Comparison of ENCODE assay signal across 33 cellular contexts in the genomic region with DNA sequence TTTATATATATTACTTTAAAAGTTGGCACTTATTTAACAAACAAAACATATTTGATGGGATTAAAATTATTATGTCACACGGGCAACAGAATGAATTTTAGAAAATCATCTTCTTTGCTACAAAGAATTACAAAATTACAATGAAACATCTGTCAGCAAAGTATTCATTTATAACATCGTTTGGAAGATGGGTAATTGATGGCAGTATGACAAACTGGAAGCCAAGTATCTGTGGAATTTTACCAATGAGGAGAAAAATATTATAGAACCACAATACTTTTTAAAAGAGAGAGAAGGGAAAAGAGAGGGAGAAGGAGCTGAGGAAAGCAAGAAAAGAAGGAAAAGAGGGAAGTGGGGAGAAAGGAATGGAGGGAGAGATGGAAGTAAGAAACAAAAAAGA.
"Had no signal": no experiment of that assay in that cellular context is flagged by ENCODE, and none has a peak within 500 bp of the region (broad histone marks: within the 10 kb centered on the region; RNA-seq: fewer than 3 reads in every experiment).

No MANE protein-coding gene starts in this region.

- H3K4me1 ChIP-seq: SJSA1 had no signal

- H3K27ac ChIP-seq: brain microvascular endothelial cell, Peyer's patch, SJSA1 had no signal

- H3K4me2 ChIP-seq: SK-N-SH had no signal

- H3K4me3 ChIP-seq: MG63, Peyer's patch, SJSA1 had no signal

- H3K36me3 ChIP-seq: brain microvascular endothelial cell, MG63, Peyer's patch, SJSA1 had no signal

- H3K9me2 ChIP-seq: SK-N-SH had no signal

- H3K9me3 ChIP-seq: Peyer's patch, SJSA1, SK-N-SH had no signal

- H3K9ac ChIP-seq: SK-N-SH had no signal

- H3K4me1 Mint-ChIP-seq: activated CD4-positive, alpha-beta T cell treated with anti-CD3 and anti-CD28 coated beads for 36 hours; activated CD4-positive, alpha-beta T cell treated with anti-CD3 and anti-CD28 coated beads, Interleukin-2, amount 10 ng/mL, durations not matched to agents 7 days and 5 days; activated naive CD8-positive, alpha-beta T cell treated with anti-CD3 and anti-CD28 coated beads for 36 hours had no signal

- H3K27ac Mint-ChIP-seq: activated CD4-positive, alpha-beta T cell treated with anti-CD3 and anti-CD28 coated beads for 36 hours; activated CD4-positive, alpha-beta T cell treated with anti-CD3 and anti-CD28 coated beads, Interleukin-2, amount 10 ng/mL, durations not matched to agents 7 days and 5 days; activated CD8-positive, alpha-beta T cell treated with anti-CD3 and anti-CD28 coated beads, Interleukin-2, amount 10 ng/mL, durations not matched to agents 7 days and 5 days; activated naive CD8-positive, alpha-beta T cell treated with anti-CD3 and anti-CD28 coated beads for 36 hours; T-helper 1 cell treated with Interleukin-12 subunit alpha and Interleukin-12 subunit beta and Interleukin-4 antibody, amounts not matched to agents 30 μg/mL and 1 μg/mL, for 36 hours; T-helper 2 cell treated with Interferon-gamma antibody and Interleukin-4, amounts not matched to agents 5 μg/mL and 100 μg/mL, for 36 hours; WTC11 had no signal

- H3K9me3 Mint-ChIP-seq: T-helper 1 cell treated with Interleukin-12 subunit alpha and Interleukin-12 subunit beta and Interleukin-4 antibody, amounts not matched to agents 30 μg/mL and 1 μg/mL, for 36 hours had no signal

- DNase-seq: activated CD4-positive, alpha-beta T cell treated with anti-CD3 and anti-CD28 coated beads for 36 hours; activated CD4-positive, alpha-beta T cell treated with anti-CD3 and anti-CD28 coated beads, Interleukin-2, amount 10 ng/mL, durations not matched to agents 7 days and 5 days; activated CD4-positive, alpha-beta T cell treated with anti-CD3 and anti-CD28 coated beads, Interleukin-2, amount 50 U/mL, for 48 hours; activated CD8-positive, alpha-beta T cell treated with anti-CD3 and anti-CD28 coated beads, Interleukin-2, amount 10 ng/mL, durations not matched to agents 7 days and 5 days; activated effector memory CD4-positive, alpha-beta T cell treated with Interleukin-2 at 50 U/mL for 16 hours; activated naive CD4-positive, alpha-beta T cell treated with anti-CD3 and anti-CD28 coated beads, Interleukin-2, amount 50 U/mL, for 16 hours; activated naive CD8-positive, alpha-beta T cell treated with anti-CD3 and anti-CD28 coated beads for 36 hours; activated T-cell treated with anti-CD3 and anti-CD28 coated beads, Interleukin-2, amount 50 U/mL, for 4 hours; amniotic stem cell; aorta; brain microvascular endothelial cell; central memory CD4-positive, alpha-beta T cell; Kasumi-1; MG63; NCI-H1105 treated with DMSO at 0.1 percent for 48 hours; NCI-H1436; NCI-H1694; NCI-H1930; NCI-H2081 treated with DMSO at 0.1 percent for 48 hours; NCI-H345; NCI-H524 treated with DMSO at 0.1 percent for 48 hours; NCI-H748 treated with DMSO at 0.1 percent for 48 hours; NK-92 treated with Interleukin-12 subunit alpha and Interleukin-12 subunit beta, amount 100 ng/mL, for 24 hours; PC-3; Peyer's patch; RPMI8226; SHP77 treated with DMSO at 0.1 percent for 48 hours; SK-N-SH had no signal

- H3K27me3 Mint-ChIP-seq: activated CD4-positive, alpha-beta T cell treated with anti-CD3 and anti-CD28 coated beads for 36 hours; activated CD4-positive, alpha-beta T cell treated with anti-CD3 and anti-CD28 coated beads, Interleukin-2, amount 10 ng/mL, durations not matched to agents 7 days and 5 days; activated naive CD8-positive, alpha-beta T cell treated with anti-CD3 and anti-CD28 coated beads for 36 hours had no signal

- ATAC-seq: activated CD4-positive, alpha-beta T cell treated with anti-CD3 and anti-CD28 coated beads for 36 hours; activated CD4-positive, CD25-positive, alpha-beta regulatory T cell treated with anti-CD3 and anti-CD28 coated beads, Interleukin-2, amount 50 U/mL, for 24 hours; activated CD8-positive, alpha-beta T cell treated with anti-CD3 and anti-CD28 coated beads, Interleukin-2, amount 10 ng/mL, durations not matched to agents 7 days and 5 days; activated T-cell treated with anti-CD3 and anti-CD28 coated beads, Interleukin-2, amount 50 U/mL, for 4 hours; PC-3; WTC11 had no signal

- H3K4me3 Mint-ChIP-seq: activated CD4-positive, alpha-beta T cell treated with anti-CD3 and anti-CD28 coated beads for 36 hours; activated CD4-positive, alpha-beta T cell treated with anti-CD3 and anti-CD28 coated beads, Interleukin-2, amount 10 ng/mL, durations not matched to agents 7 days and 5 days; activated CD8-positive, alpha-beta T cell treated with anti-CD3 and anti-CD28 coated beads, Interleukin-2, amount 10 ng/mL, durations not matched to agents 7 days and 5 days; activated naive CD8-positive, alpha-beta T cell treated with anti-CD3 and anti-CD28 coated beads for 36 hours; activated T-cell treated with anti-CD3 and anti-CD28 coated beads, Interleukin-2, amount 50 U/mL, for 4 hours; T-helper 1 cell treated with Interleukin-12 subunit alpha and Interleukin-12 subunit beta and Interleukin-4 antibody, amounts not matched to agents 30 μg/mL and 1 μg/mL, for 36 hours; T-helper 2 cell treated with Interferon-gamma antibody and Interleukin-4, amounts not matched to agents 5 μg/mL and 100 μg/mL, for 36 hours; WTC11 had no signal

- H3K36me3 Mint-ChIP-seq: activated naive CD8-positive, alpha-beta T cell treated with anti-CD3 and anti-CD28 coated beads for 36 hours; WTC11 had no signal

- H3K27me3 ChIP-seq: brain microvascular endothelial cell, MG63, Peyer's patch, SJSA1 had no signal
